In genomic region chr20:6041808-6042265, GRCh38 we compare ENCODE assay signal across 28 cellular contexts. TPM values are rescaled to one million over a fixed set of nuclear protein-coding genes. Genes with fewer than 3 reads are reported as not detected.
DNase-seq lines count a peak whose midpoint lies in the region; ATAC-seq, FAIRE-seq and TF ChIP-seq lines count a peak whose summit lies in the region.
"Had no signal": no experiment of that assay in that cellular context is flagged by ENCODE, and none has a peak within 500 bp of the region (broad histone marks: within the 10 kb centered on the region; RNA-seq: fewer than 3 reads in every experiment).

No MANE protein-coding gene starts in this region.

- no peak overlapping the region for H2BK5ac ChIP-seq in H1 (ENCODE audit: low read depth, low read length)

- TF ChIP-seq EP300 in H1 (IDR thresholded peaks at IDR 0.05; ENCODE audit: borderline replicate concordance in 1 of 2, low read depth in 2 of 2, low read length in 2 of 2): no peak

- no peak overlapping the region for H3K9ac ChIP-seq in H1 (replicated peaks in 1 of 4; ENCODE audit: extremely low read depth in 1 of 4, low read depth in 3 of 4, low read length in 3 of 4)

- H3K56ac ChIP-seq in H1 (replicated peaks; ENCODE audit: insufficient read length, low read depth, low read length): no peak overlapping the region

- no peak overlapping the region for H3K14ac ChIP-seq in H1 (ENCODE audit: insufficient read length)

- no peak overlapping the region for H3K4me3 ChIP-seq in right cardiac atrium (ENCODE audit: low read length)
- no peak overlapping the region for H3K4me3 ChIP-seq in H1 (ENCODE audit: extremely low read depth in 1 of 4, insufficient read depth in 2 of 4, low read depth in 3 of 4, low read length in 4 of 4)
- no peak overlapping the region for H3K4me3 ChIP-seq in lower lobe of right lung
- no peak overlapping the region for H3K4me3 ChIP-seq in upper lobe of right lung
- H3K4me3 ChIP-seq: MG63, SJCRH30 had no signal

- H4K8ac ChIP-seq in H1 (ENCODE audit: extremely low read depth, insufficient read depth, low read length): peak overlapping the region; percentile 5; the same call in 1 of the 2 replicates

- DNase-seq in right cardiac atrium (no peak), Right ventricle myocardium superior (no peak), H1 (ENCODE audit: low read depth in 1 of 2, low spot score in 2 of 2) (no peak), lower lobe of right lung (no peak), upper lobe of right lung (no peak), NCI-H82 (lab: John Stamatoyannopoulos, UW) (no peak), SW 1271 (lab: John Stamatoyannopoulos, UW) (no peak)
- DNase-seq: C1 segment of cervical spinal cord; CD4-positive, alpha-beta memory T cell; COR-L47; DMS79 treated with DMSO at 0.1 percent for 48 hours; KBM-7; MG63; NCI-H1105 treated with DMSO at 0.1 percent for 48 hours; NCI-H146; NCI-H2029; NCI-H446; NCI-H524 treated with DMSO at 0.1 percent for 48 hours; NCI-H774; NK-92 treated with Interleukin-12 subunit alpha and Interleukin-12 subunit beta, amount 100 ng/mL, for 24 hours; PC-3; SJCRH30 had no signal

- H3K9me3 ChIP-seq in right cardiac atrium (ENCODE audit: control insufficient read depth, low read length): no peaks in the 10 kb centered on the region
- no peaks in the 10 kb centered on the region for H3K9me3 ChIP-seq in H1 (ENCODE audit: insufficient read depth in 2 of 2, low read depth in 1 of 2, low read length in 1 of 2)
- no peaks in the 10 kb centered on the region for H3K9me3 ChIP-seq in lower lobe of right lung
- H3K9me3 ChIP-seq in upper lobe of right lung: no peaks in the 10 kb centered on the region
- H3K9me3 ChIP-seq: MG63, SJCRH30 had no signal

- no peak overlapping the region for H3K4me2 ChIP-seq in H1 (ENCODE audit: insufficient read depth in 1 of 2, low read depth in 2 of 2, low read length in 2 of 2)

- H3K27me3 ChIP-seq in right cardiac atrium (ENCODE audit: control insufficient read depth, insufficient read depth) (no peaks in the 10 kb centered on the region), H1 (replicated peaks in 1 of 4; ENCODE audit: control insufficient read depth in 3 of 4, extremely low read depth in 1 of 4, insufficient read depth in 3 of 4, low read length in 3 of 4) (no peaks in the 10 kb centered on the region), lower lobe of right lung (ENCODE audit: low read depth) (no peaks in the 10 kb centered on the region), upper lobe of right lung (no peaks in the 10 kb centered on the region)
- H3K27me3 ChIP-seq: MG63, SJCRH30 had no signal

- no peak overlapping the region for H2BK120ac ChIP-seq in H1 (replicated peaks; ENCODE audit: low read depth, low read length)

- no peaks in the 10 kb centered on the region for H3K23me2 ChIP-seq in H1 (ENCODE audit: low read depth, low read length)

- no peaks in the 10 kb centered on the region for H4K20me1 ChIP-seq in H1 (replicated peaks in 1 of 2; ENCODE audit: control insufficient read depth in 1 of 2, insufficient read depth in 2 of 2, low read length in 2 of 2)

- H3K36me3 ChIP-seq in H1 (ENCODE audit: control insufficient read depth in 2 of 4, insufficient read depth in 4 of 4, low read length in 3 of 4) (peaks cover 0 to 20% (median 11%) of the 10 kb centered on the region in 4 experiments; a peak in 6 of 8 replicates), lower lobe of right lung (peaks cover 62% of the 10 kb centered on the region), upper lobe of right lung (peaks cover 45% of the 10 kb centered on the region)
- H3K36me3 ChIP-seq: MG63 had no signal

- H3K4me1 ChIP-seq in right cardiac atrium (ENCODE audit: control insufficient read depth, insufficient read depth, low read length) (no peaks in the 10 kb centered on the region), H1 (replicated peaks in 1 of 4; ENCODE audit: control insufficient read depth in 3 of 4, insufficient read depth in 4 of 4, low read length in 3 of 4) (no peaks in the 10 kb centered on the region), lower lobe of right lung (no peaks in the 10 kb centered on the region), upper lobe of right lung (no peaks in the 10 kb centered on the region)
- H3K4me1 ChIP-seq: SJCRH30 had no signal

- H2BK20ac ChIP-seq in H1 (ENCODE audit: low read length): no peak overlapping the region

- H3K27ac ChIP-seq in right cardiac atrium (ENCODE audit: low read length) (no peak overlapping the region), H1 (ENCODE audit: low read depth, low read length) (no peak overlapping the region), lower lobe of right lung (no peak overlapping the region), upper lobe of right lung (no peak overlapping the region)
- H3K27ac ChIP-seq: SJCRH30 had no signal

- CTCF ChIA-PET in H1 (lab: Charles Lee; ENCODE audit: partially characterized antibody): interaction anchor here (1.6 kb wide), 1 partner anchor 34 kb away, joined by 5 read pairs; no protein-coding TSS in a partner anchor

- FAIRE-seq in H1 (lab: Jason Lieb, UNC): no peak
- FAIRE-seq: A204.1, GM19239 had no signal

- H3K4ac ChIP-seq in H1 (replicated peaks; ENCODE audit: insufficient read length, low read depth, low read length): no peak overlapping the region

- no peak overlapping the region for H2AFZ ChIP-seq in H1 (ENCODE audit: low read length)

- WGBS in right cardiac atrium: 88% methylated on average over 26 of the region's 26 CpGs
- WGBS in H1 (ENCODE audit: extremely low coverage in 1 of 2, insufficient coverage in 1 of 2, insufficient read length in 1 of 2, insufficient replicate concordance in 2 of 2, low coverage in 1 of 2, low lambda C conversion rate in 2 of 2, missing lambda C conversion rate in 1 of 2), 2 experiments: 90% methylated on average over 21 of the region's 26 CpGs; no CpG with 5 or more reads in 1 of the 2 experiments

- no peak overlapping the region for H2BK15ac ChIP-seq in H1 (ENCODE audit: low read length)

- POLR2A ChIA-PET in H1 (lab: Charles Lee; ENCODE audit: partially characterized antibody): interaction anchor here (0.7 to 2.3 kb wide), 5 partner anchors 8 to 41 kb away, joined by 3 to 8 read pairs (median 4); no protein-coding TSS in a partner anchor

- no peak overlapping the region for H2BK12ac ChIP-seq in H1 (ENCODE audit: low read depth, low read length)

- no peak for TF ChIP-seq POLR2A in H1 (IDR thresholded peaks at IDR 0.05; ENCODE audit: control extremely low read depth in 1 of 2, low read depth in 2 of 2, low read length in 2 of 2)

- no peaks in the 10 kb centered on the region for H3K79me1 ChIP-seq in H1 (ENCODE audit: low read depth, low read length)

- peak; percentile 28 to 34 for ATAC-seq in right cardiac atrium
- ATAC-seq in Right ventricle myocardium superior (ENCODE audit: poor library complexity): no peak
- peak; percentile 32 to 39 for ATAC-seq in lower lobe of right lung
- ATAC-seq in upper lobe of right lung: peak; percentile 30
- no peak for ATAC-seq in HG03039 (IDR thresholded peaks at IDR 0.05; ENCODE audit: unreplicated experiment)
- ATAC-seq: PC-3, SK-N-SH treated with all-trans-retinoic acid at 6 μM for 48 hours had no signal

- H3K23ac ChIP-seq in H1 (ENCODE audit: insufficient read length): no peak overlapping the region

- no peaks in the 10 kb centered on the region for H3K79me2 ChIP-seq in H1 (ENCODE audit: control insufficient read depth in 1 of 2, insufficient read depth in 2 of 2, low read length in 2 of 2)

- no peak overlapping the region for H4K5ac ChIP-seq in H1 (ENCODE audit: insufficient read length, low read depth, low read length)

- TF ChIP-seq CTCF in H1 (IDR thresholded peaks at IDR 0.05; ENCODE audit: control extremely low read depth in 1 of 3, insufficient read depth in 1 of 3, low read depth in 1 of 3, low read length in 3 of 3): no peak
- no peak for TF ChIP-seq CTCF in lower lobe of right lung (IDR thresholded peaks at IDR 0.05)
- TF ChIP-seq CTCF in upper lobe of right lung (IDR thresholded peaks at IDR 0.05): no peak

- no peak for TF ChIP-seq RAD21 in H1 (IDR thresholded peaks at IDR 0.05 in 1 of 2, conservative IDR thresholded peaks at IDR 0.05 in 1 of 2; ENCODE audit: low read depth in 2 of 2, low read length in 2 of 2)

- H2AK5ac ChIP-seq in H1 (ENCODE audit: low read depth, low read length): no peak overlapping the region

- H3K18ac ChIP-seq in H1 (ENCODE audit: extremely low read depth, low read length): no peak overlapping the region

- H4K91ac ChIP-seq in H1 (replicated peaks; ENCODE audit: insufficient read length, low read length): no peak overlapping the region

- intact Hi-C loops in right cardiac atrium (cut with DNase I): no loop called here
- intact Hi-C loops in Right ventricle myocardium superior (cut with DNase I): no loop called here
- intact Hi-C loops in lower lobe of right lung (cut with DNase I): no loop called here
- intact Hi-C loops in upper lobe of right lung (cut with DNase I): no loop called here

TF ChIP-seq in H1, 55 proteins besides CTCF, POLR2A, EP300 and RAD21 (continues in another document):
- no peak for TF ChIP-seq BACH1 (IDR thresholded peaks at IDR 0.05; ENCODE audit: low read length)

RNA-seq across cellular contexts. Expression of gene LRRN4, which starts 12.0 kb away (rescaled TPM):
- total RNA-seq in right cardiac atrium (under 1 TPM; 0.11 to 0.77 (median 0.39) TPM), Right ventricle myocardium superior (not detected), lower lobe of right lung (42.6 TPM), upper lobe of right lung (76.6 TPM)
- polyA plus RNA-seq in right cardiac atrium (0.05 TPM), H1 (2011; rRNA removed) (0.21 and 0.30 TPM in 2 replicates)
- 0.61 and 0.89 TPM in 2 replicates for total RNA-seq in H1 (2021; fragmentation: NEBNext Ultra II Directional; extraction: Animal tissue kit (Norgen Biotek cat#: 25700))
- polyA plus RNA-seq in H1 (2011; cell fraction: cytosol; rRNA removed): 0.12 TPM
- 0.56 TPM for polyA plus RNA-seq in H1 (2011; cell fraction: nucleus; rRNA removed)
- polyA plus RNA-seq in H1 (2012, experiment 1 of 2): 0.19 to 0.35 TPM (median 0.21 TPM) in 4 replicates
- 0.13 TPM for polyA plus RNA-seq in H1 (2012, experiment 2 of 2)
- 0.73 TPM for polyA plus RNA-seq in H1 (2013, experiment 1 of 2)
- 0.83 TPM for polyA plus RNA-seq in H1 (2013, experiment 2 of 2)
- polyA minus RNA-seq in H1 (2011; rRNA and poly(A)+ RNA removed): 0.09 and 0.24 TPM in 2 replicates
- polyA minus RNA-seq in H1 (2011; cell fraction: cytosol; rRNA and poly(A)+ RNA removed): not detected
- polyA minus RNA-seq in H1 (2011; cell fraction: nucleus; rRNA and poly(A)+ RNA removed): 0.60 TPM
- total RNA-seq: CD4-positive, alpha-beta memory T cell; HT1080; LHCN-M2 had no signal
- polyA plus RNA-seq: CD4-positive, alpha-beta memory T cell had no signal

RNA-seq across cellular contexts. Expression of gene CRLS1, which starts 35.9 kb away (rescaled TPM):
- 10 to 100 TPM; 75.2 to 99.0 (median 80.7) TPM for total RNA-seq in right cardiac atrium
- polyA plus RNA-seq in right cardiac atrium: 115 TPM
- 93.5 TPM for total RNA-seq in Right ventricle myocardium superior
- 42.6 and 50.2 TPM in 2 replicates for total RNA-seq in H1 (2021; fragmentation: NEBNext Ultra II Directional; extraction: Animal tissue kit (Norgen Biotek cat#: 25700))
- polyA plus RNA-seq in H1 (2011; rRNA removed): 39.8 and 95.8 TPM in 2 replicates
- 53.1 TPM for polyA plus RNA-seq in H1 (2011; cell fraction: cytosol; rRNA removed)
- polyA plus RNA-seq in H1 (2011; cell fraction: nucleus; rRNA removed): 24.6 TPM
- polyA plus RNA-seq in H1 (2012, experiment 1 of 2): 37.0 to 54.9 TPM (median 39.5 TPM) in 4 replicates
- 67.8 TPM for polyA plus RNA-seq in H1 (2012, experiment 2 of 2)
- polyA plus RNA-seq in H1 (2013, experiment 1 of 2): 39.2 TPM
- 44.0 TPM for polyA plus RNA-seq in H1 (2013, experiment 2 of 2)
- polyA minus RNA-seq in H1 (2011; rRNA and poly(A)+ RNA removed): 42.9 and 48.6 TPM in 2 replicates
- polyA minus RNA-seq in H1 (2011; cell fraction: cytosol; rRNA and poly(A)+ RNA removed): 16.0 TPM
- 18.3 TPM for polyA minus RNA-seq in H1 (2011; cell fraction: nucleus; rRNA and poly(A)+ RNA removed)
- total RNA-seq in lower lobe of right lung: 47.9 TPM
- total RNA-seq in upper lobe of right lung: 45.3 TPM

Comparison
In these comparisons a context has a peak if more than half of its experiments do, and no peak if none do; other contexts are left out.
1. ATAC-seq: peak in right cardiac atrium (2 of 2), lower lobe of right lung (2 of 2) and upper lobe of right lung (single experiment); none in Right ventricle myocardium superior (single experiment) and HG03039 (single experiment).
2. RNA of gene LRRN4, which starts 12.0 kb away (total RNA-seq): 76.6 TPM in upper lobe of right lung (single experiment) and 42.6 TPM in lower lobe of right lung (single experiment); 0.61 to 0.89 TPM in H1, 0.11 to 0.77 TPM in right cardiac atrium and not detected in Right ventricle myocardium superior (single experiment); every median in the first group is over 10 times any median in the second.